ENCODE assay signal across 1 cellular context in genomic region chr4:54741161-54741560, GRCh38.
TF ChIP-seq lines count a peak whose summit lies in the region.

No MANE protein-coding gene starts in this region.

TF ChIP-seq in WTC11, 78 proteins besides CTCF, POLR2A, EP300 and RAD21 (continued from another document):
- TF ChIP-seq ZNF512 (CRISPR knock-in tag; IDR thresholded peaks at IDR 0.05; ENCODE audit: borderline replicate concordance) (no peak), CREM (CRISPR knock-in tag; IDR thresholded peaks at IDR 0.05) (no peak), NFATC4 (CRISPR knock-in tag; IDR thresholded peaks at IDR 0.05) (no peak), ZNF532 (CRISPR knock-in tag; IDR thresholded peaks at IDR 0.05; ENCODE audit: borderline replicate concordance) (no peak), ZNF425 (CRISPR knock-in tag; conservative IDR thresholded peaks at IDR 0.05) (no peak), JUN (CRISPR knock-in tag; IDR thresholded peaks at IDR 0.05) (no peak), GABPB1 (CRISPR knock-in tag; IDR thresholded peaks at IDR 0.05) (no peak), ZNF219 (CRISPR knock-in tag; IDR thresholded peaks at IDR 0.05; ENCODE audit: borderline replicate concordance) (no peak), PRDM15 (CRISPR knock-in tag; IDR thresholded peaks at IDR 0.05) (no peak), ZNF138 (CRISPR knock-in tag; conservative IDR thresholded peaks at IDR 0.05) (no peak), GRHL2 (CRISPR knock-in tag; IDR thresholded peaks at IDR 0.05; ENCODE audit: insufficient replicate concordance, severe bottlenecking) (no peak), CBFB (CRISPR knock-in tag; IDR thresholded peaks at IDR 0.05; ENCODE audit: low read depth) (no peak), ZMAT4 (CRISPR knock-in tag; IDR thresholded peaks at IDR 0.05) (no peak), GTF2I (CRISPR knock-in tag; conservative IDR thresholded peaks at IDR 0.05) (no peak)
